In the genomic region with DNA sequence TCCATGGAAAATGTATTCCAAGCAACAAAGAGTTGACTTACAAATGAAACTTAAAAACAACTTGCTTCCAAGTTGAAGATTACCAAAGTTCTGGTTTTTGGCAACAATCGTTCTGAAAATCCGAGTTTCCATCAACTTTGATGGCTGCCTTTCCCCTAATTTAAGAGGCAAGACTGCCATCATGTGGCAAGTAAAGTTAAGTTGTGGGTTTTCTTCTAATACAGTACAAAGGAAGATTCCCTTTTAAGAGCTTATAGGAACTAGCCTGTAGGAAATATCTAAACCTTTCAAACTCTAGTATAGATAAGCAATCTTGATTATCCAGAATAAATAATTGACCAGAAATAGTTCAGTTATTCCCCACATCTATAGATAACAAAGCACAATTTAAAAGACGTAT, we compare ENCODE assay signal across 8 cellular contexts. TPM values are rescaled to one million over a fixed set of nuclear protein-coding genes. Genes with fewer than 3 reads are reported as not detected.
DNase-seq lines count a peak whose midpoint lies in the region; ATAC-seq and TF ChIP-seq lines count a peak whose summit lies in the region.
"Not testable (repeated sequence)": the region's sequence is repeated elsewhere in the genome, so short reads cannot be mapped to it uniquely, and the experiment has no call there.

No MANE protein-coding gene starts in this region.

- in situ Hi-C loops in IMR-90 (cut with MboI; ENCODE audit: low sequenced_read_pairs) = loop anchor here (5.0 to 10.0 kb wide), 2 partner anchors 75 to 287 kb away; a partner anchor contains a TSS

- not testable (repeated sequence) for H3K27me3 Mint-ChIP-seq in activated T-helper 17 cell treated with anti-CD3 and anti-CD28 coated beads, Interleukin-2, amount 50 U/mL, for 72 hours

- not testable (repeated sequence) for BruUV-seq in IMR-90 (replicated peaks; lab: Mats Ljungman, UMichigan)

- intact Hi-C loops in IMR-90 (cut with micrococcal nuclease) = loop anchor here (2.0 to 5.0 kb wide), 3 partner anchors 75 to 690 kb away; no protein-coding TSS in a partner anchor
- intact Hi-C loops in esophagus muscularis mucosa (cut with DNase I) = loop anchor here (10.0 kb wide), 1 partner anchor 97 kb away; a partner anchor contains a TSS

- not testable (repeated sequence) for H2BK15ac ChIP-seq in IMR-90 (ENCODE audit: low read depth, low read length)

- H3K36me3 ChIP-seq in IMR-90 (ENCODE audit: control insufficient read depth, insufficient read depth, low read length); OCI-LY3 (replicated peaks; ENCODE audit: low read depth, low read length); esophagus muscularis mucosa; liver (ENCODE audit: control insufficient read depth in 4 of 4, insufficient read depth in 3 of 4, low read depth in 1 of 4, low read length in 3 of 4): not testable (repeated sequence)

- TF ChIP-seq CTCF in IMR-90 (conservative IDR thresholded peaks at IDR 0.05; ENCODE audit: low read depth, low read length) (peak; percentile 39), OCI-LY3 (IDR thresholded peaks at IDR 0.05; ENCODE audit: low read depth, low read length) (peak; percentile 37), esophagus muscularis mucosa (IDR thresholded peaks at IDR 0.05) (peak; percentile 33 to 47 (median 34)), liver (IDR thresholded peaks at IDR 0.05; ENCODE audit: low read depth, low read length, missing input control) (peak; percentile 18)

- peak; percentile 53 for TF ChIP-seq RAD21 in IMR-90 (IDR thresholded peaks at IDR 0.05; ENCODE audit: low read length)
- TF ChIP-seq RAD21 in liver (IDR thresholded peaks at IDR 0.05) = peak; percentile 72 to 76

- not testable (repeated sequence) for H3K9me3 Mint-ChIP-seq in activated T-helper 17 cell treated with anti-CD3 and anti-CD28 coated beads, Interleukin-2, amount 50 U/mL, for 72 hours

- not testable (repeated sequence) for H3K14ac ChIP-seq in IMR-90 (replicated peaks; ENCODE audit: low read depth, low read length)

- H2AK5ac ChIP-seq in IMR-90 (ENCODE audit: low read depth, low read length) = not testable (repeated sequence)

- H3K4ac ChIP-seq in IMR-90 (ENCODE audit: low read depth, low read length) = not testable (repeated sequence)

- not testable (repeated sequence) for H3K79me2 ChIP-seq in OCI-LY3 (ENCODE audit: low read length)

- POLR2A ChIA-PET in IMR-90 (lab: Charles Lee; ENCODE audit: unreplicated experiment) = not testable (repeated sequence)

- H4K8ac ChIP-seq in IMR-90 (ENCODE audit: low read depth in 2 of 2, low read length in 2 of 2) = not testable (repeated sequence)

- H3K4me3 ChIP-seq in IMR-90 (ENCODE audit: insufficient read depth, low read depth, low read length); OCI-LY3 (ENCODE audit: low read length); esophagus muscularis mucosa; liver (ENCODE audit: low read depth in 1 of 3, low read length in 3 of 3): not testable (repeated sequence)

- not testable (repeated sequence) for H4K20me1 ChIP-seq in IMR-90 (ENCODE audit: insufficient read depth, low read length); OCI-LY3 (ENCODE audit: insufficient read depth, low read length)

- H2BK120ac ChIP-seq in IMR-90 (ENCODE audit: low read depth, low read length) = not testable (repeated sequence)

- not testable (repeated sequence) for H3K56ac ChIP-seq in IMR-90 (ENCODE audit: extremely low read depth, insufficient read depth, low read length)

- not testable (repeated sequence) for H3K18ac ChIP-seq in IMR-90 (ENCODE audit: low read depth, low read length)

- H2AFZ ChIP-seq in IMR-90 (replicated peaks; ENCODE audit: low read length, poor library complexity); OCI-LY3 (ENCODE audit: low read depth, low read length): not testable (repeated sequence)

- not testable (repeated sequence) for H3K36me3 Mint-ChIP-seq in activated T-helper 17 cell treated with anti-CD3 and anti-CD28 coated beads, Interleukin-2, amount 50 U/mL, for 72 hours (ENCODE audit: low read depth)

- H3K4me1 ChIP-seq in IMR-90 (ENCODE audit: control insufficient read depth, insufficient read depth, low read length); OCI-LY3 (ENCODE audit: low read length); esophagus muscularis mucosa; liver (ENCODE audit: control insufficient read depth in 4 of 4, insufficient read depth in 4 of 4, low read length in 3 of 4): not testable (repeated sequence)

- not testable (repeated sequence) for H3K4me2 ChIP-seq in IMR-90 (ENCODE audit: low read depth, low read length); OCI-LY3 (ENCODE audit: low read length)

- H2AK9ac ChIP-seq in IMR-90 (replicated peaks; ENCODE audit: low read depth, low read length, poor library complexity) = not testable (repeated sequence)

- not testable (repeated sequence) for TF ChIP-seq EP300 in esophagus muscularis mucosa (IDR thresholded peaks at IDR 0.05)

- not testable (repeated sequence) for H3K79me1 ChIP-seq in IMR-90 (ENCODE audit: low read depth in 1 of 2, low read length in 2 of 2)

- CTCF ChIA-PET in IMR-90 (lab: Yijun Ruan, JAX) = interaction anchor here (2.1 kb wide), 1 partner anchor 8 kb away, joined by 4 read pairs; no protein-coding TSS in a partner anchor

- H2BK20ac ChIP-seq in IMR-90 (ENCODE audit: low read depth, low read length) = not testable (repeated sequence)

- dilution Hi-C loops in IMR-90 (cut with HindIII; ENCODE audit: low sequenced_read_pairs, unreplicated experiment) = not testable (repeated sequence)

- not testable (repeated sequence) for H3K4me1 Mint-ChIP-seq in activated T-helper 17 cell treated with anti-CD3 and anti-CD28 coated beads, Interleukin-2, amount 50 U/mL, for 72 hours

- H3K27ac ChIP-seq in IMR-90 (ENCODE audit: insufficient read depth, low read length); OCI-LY3 (ENCODE audit: low read length); esophagus muscularis mucosa (replicated peaks in 1 of 4); liver (ENCODE audit: low read depth in 1 of 2, low read length in 2 of 2): not testable (repeated sequence)

- not testable (repeated sequence) for H3K27me3 ChIP-seq in IMR-90 (ENCODE audit: control insufficient read depth, insufficient read depth, low read length); OCI-LY3 (ENCODE audit: low read depth, low read length); esophagus muscularis mucosa; liver (ENCODE audit: control insufficient read depth in 4 of 4, insufficient read depth in 4 of 4, low read length in 3 of 4)

- H4K91ac ChIP-seq in IMR-90 (ENCODE audit: insufficient read depth, low read depth, low read length) = not testable (repeated sequence)

- peak; percentile 47 for DNase-seq in DMS 273 (lab: John Stamatoyannopoulos, UW; ENCODE audit: unreplicated experiment)
- DNase-seq in IMR-90 = peak; percentile 31
- not testable (repeated sequence) for DNase-seq in esophagus muscularis mucosa (ENCODE audit: extremely low spot score)
- DNase-seq in stimulated activated CD4-positive, alpha-beta T cell treated with anti-CD3 and anti-CD28 coated beads, Interleukin-4, amount 100 ng/mL, for 24 hours = peak; percentile 25

- peak; percentile 68 for ATAC-seq in GM19467 (IDR thresholded peaks at IDR 0.05; ENCODE audit: unreplicated experiment)
- ATAC-seq in IMR-90 (ENCODE audit: low read depth) = peak; percentile 83
- peak; percentile 64 for ATAC-seq in activated T-helper 17 cell treated with anti-CD3 and anti-CD28 coated beads, Interleukin-2, amount 50 U/mL, for 72 hours (replicated peaks)

- not testable (repeated sequence) for H3K4me3 Mint-ChIP-seq in activated T-helper 17 cell treated with anti-CD3 and anti-CD28 coated beads, Interleukin-2, amount 50 U/mL, for 72 hours

- no CpG with 5 or more reads among the region's 3 CpGs for WGBS in IMR-90 (ENCODE audit: extremely low coverage in 2 of 2, insufficient read length in 1 of 2), 2 experiments
- 32% methylated on average over 3 of the region's 3 CpGs for WGBS in esophagus muscularis mucosa
- 29% methylated on average over 3 of the region's 3 CpGs for WGBS in liver

- H4K5ac ChIP-seq in IMR-90 (ENCODE audit: low read depth, low read length) = not testable (repeated sequence)

- H3K9me3 ChIP-seq in IMR-90 (ENCODE audit: control insufficient read depth, insufficient read depth, low read length); OCI-LY3 (ENCODE audit: insufficient read depth, low read length); esophagus muscularis mucosa; liver (ENCODE audit: control insufficient read depth in 4 of 4, low read length in 3 of 4): not testable (repeated sequence)

- TF ChIP-seq POLR2A in IMR-90 (IDR thresholded peaks at IDR 0.05; ENCODE audit: low read depth, low read length); esophagus muscularis mucosa (IDR thresholded peaks at IDR 0.05; ENCODE audit: low read depth): not testable (repeated sequence)

- not testable (repeated sequence) for H2BK5ac ChIP-seq in IMR-90 (ENCODE audit: low read depth, low read length, poor library complexity, severe bottlenecking)

- not testable (repeated sequence) for H3K9ac ChIP-seq in IMR-90 (ENCODE audit: low read depth, low read length); OCI-LY3 (ENCODE audit: low read length); liver (ENCODE audit: low read depth in 1 of 2, low read length in 2 of 2)

- H3K23ac ChIP-seq in IMR-90 (ENCODE audit: low read depth, low read length) = not testable (repeated sequence)

- H3K27ac Mint-ChIP-seq in activated T-helper 17 cell treated with anti-CD3 and anti-CD28 coated beads, Interleukin-2, amount 50 U/mL, for 72 hours = not testable (repeated sequence)

- not testable (repeated sequence) for H3K9me1 ChIP-seq in IMR-90 (ENCODE audit: insufficient read depth, low read length)

TF ChIP-seq in IMR-90, 13 proteins besides CTCF, POLR2A, EP300 and RAD21:
- TF ChIP-seq SMC3 (IDR thresholded peaks at IDR 0.05; ENCODE audit: low read depth, low read length) = peak; percentile 33; the same call in 1 of the 2 replicates

RNA-seq across cellular contexts. Expression of a gene that starts 9.0 kb away (rescaled TPM):
- 1.6 and 2.2 TPM in 2 replicates for total RNA-seq in IMR-90 (2012; rRNA removed)
- polyA plus RNA-seq in IMR-90 (2012; rRNA removed) = 0.32 and 0.60 TPM in 2 replicates
- polyA plus RNA-seq in IMR-90 (2012; cell fraction: cytosol; rRNA removed) = 0.03 and 0.05 TPM in 2 replicates
- 0.11 and 0.76 TPM in 2 replicates for polyA plus RNA-seq in IMR-90 (2012; cell fraction: nucleus; rRNA removed; ENCODE audit: low replicate concordance)
- total RNA-seq in activated T-helper 17 cell treated with anti-CD3 and anti-CD28 coated beads, Interleukin-2, amount 50 U/mL, for 72 hours = 1 to 10 TPM; 2.6 to 3.1 TPM
- total RNA-seq in esophagus muscularis mucosa = 1 to 10 TPM; 3.9 to 5.4 (median 4.5) TPM
- total RNA-seq in liver = 1 to 10 TPM; 1.1 to 5.1 TPM
- polyA plus RNA-seq in liver = 1 to 10 TPM in 1 of 2 donors, under 1 TPM in 1; 0.55 to 2.1 TPM
